Comparison of ENCODE assay signal across 12 cellular contexts in the genomic region with DNA sequence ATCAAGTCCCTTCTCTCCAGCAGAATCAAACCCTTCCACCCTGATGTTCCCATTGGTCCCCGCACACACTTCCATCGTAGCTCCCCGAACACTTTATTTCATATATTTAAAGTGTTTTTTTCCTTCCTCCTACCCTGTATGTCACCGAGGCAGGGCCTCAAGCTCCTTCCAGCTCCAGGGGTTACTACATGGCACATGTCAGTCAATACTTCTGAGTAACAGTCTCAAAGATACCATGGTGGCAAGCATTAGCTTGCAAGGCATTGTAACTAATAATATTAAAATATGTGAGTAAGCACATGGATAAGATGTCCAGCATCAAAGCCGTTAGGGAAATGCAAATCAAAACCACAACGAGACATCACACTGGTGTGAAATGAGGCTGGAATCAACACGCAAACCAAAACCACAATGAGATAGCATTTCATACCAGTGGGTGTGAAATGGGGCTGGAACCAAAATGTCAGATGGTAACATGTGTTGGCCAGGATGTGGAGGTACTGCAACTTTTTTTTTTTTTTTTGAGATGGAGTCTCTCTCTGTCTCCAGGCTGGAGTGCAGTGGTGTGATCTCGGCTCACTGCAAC.
A peak's percentile ranks its signal among the peaks of the same experiment; 100 is the strongest.
DNase-seq lines count a peak whose midpoint lies in the region; ATAC-seq lines count a peak whose summit lies in the region.
"Had no signal": no experiment of that assay in that cellular context is flagged by ENCODE, and none has a peak within 500 bp of the region (broad histone marks: within the 10 kb centered on the region; RNA-seq: fewer than 3 reads in every experiment).

No MANE protein-coding gene starts in this region.

- ATAC-seq in activated CD4-positive, alpha-beta T cell treated with anti-CD3 and anti-CD28 coated beads for 36 hours: peak; percentile 75
- peak; percentile 64 to 67 for ATAC-seq in activated T-cell treated with anti-CD3 and anti-CD28 coated beads, Interleukin-2, amount 50 U/mL, for 72 hours (replicated peaks in 1 of 2)
- ATAC-seq in natural killer cell treated with Interleukin-12 subunit alpha and Interleukin-12 subunit beta and Interleukin-15 and Interleukin-18, amount 100 ng/mL, for 72 hours: peak; percentile 97
- ATAC-seq in left lobe of liver: no peak
- no peak for ATAC-seq in sciatic nerve
- no peak for ATAC-seq in GM19023 (IDR thresholded peaks at IDR 0.05; ENCODE audit: unreplicated experiment)

- DNase-seq in activated CD4-positive, alpha-beta T cell treated with anti-CD3 and anti-CD28 coated beads for 36 hours: peak; percentile 38
- no peak for DNase-seq in activated CD4-positive, alpha-beta T cell treated with anti-CD3 and anti-CD28 coated beads, Interleukin-2, amount 10 ng/mL, durations not matched to agents 7 days and 5 days
- DNase-seq in M059J (ENCODE audit: low read depth): peak; percentile 36
- DNase-seq in activated T-cell treated with anti-CD3 and anti-CD28 coated beads, Interleukin-2, amount 50 U/mL, for 72 hours: peak; percentile 5 to 9
- DNase-seq in natural killer cell treated with Interleukin-12 subunit alpha and Interleukin-12 subunit beta and Interleukin-15 and Interleukin-18, amount 100 ng/mL, for 72 hours (ENCODE audit: low spot score): peak; percentile 79
- DNase-seq in left lobe of liver (ENCODE audit: low spot score): no peak
- no peak for DNase-seq in sciatic nerve (ENCODE audit: low spot score)
- DNase-seq: activated CD4-positive, alpha-beta T cell treated with anti-CD3 and anti-CD28 coated beads, Interleukin-2, amount 50 U/mL, for 1 hour; activated naive CD8-positive, alpha-beta T cell treated with anti-CD3 and anti-CD28 coated beads, Interleukin-2, amount 10 ng/mL, durations not matched to agents 7 days and 5 days; NCI-H2171 had no signal

- H3K4me3 Mint-ChIP-seq in activated CD4-positive, alpha-beta T cell treated with anti-CD3 and anti-CD28 coated beads for 36 hours: no peak overlapping the region
- no peak overlapping the region for H3K4me3 Mint-ChIP-seq in activated CD4-positive, alpha-beta T cell treated with anti-CD3 and anti-CD28 coated beads, Interleukin-2, amount 10 ng/mL, durations not matched to agents 7 days and 5 days
- H3K4me3 Mint-ChIP-seq in activated T-cell treated with anti-CD3 and anti-CD28 coated beads, Interleukin-2, amount 50 U/mL, for 72 hours: no peak overlapping the region
- H3K4me3 Mint-ChIP-seq in natural killer cell treated with Interleukin-12 subunit alpha and Interleukin-12 subunit beta and Interleukin-15 and Interleukin-18, amount 100 ng/mL, for 72 hours: peak overlapping the region; percentile 72
- H3K4me3 Mint-ChIP-seq: activated naive CD8-positive, alpha-beta T cell treated with anti-CD3 and anti-CD28 coated beads, Interleukin-2, amount 10 ng/mL, durations not matched to agents 7 days and 5 days; memory B cell had no signal

- POLR2A ChIA-PET in activated CD4-positive, alpha-beta T cell treated with anti-CD3 and anti-CD28 coated beads for 36 hours (lab: Charles Lee): no interaction called here
- POLR2A ChIA-PET in activated CD4-positive, alpha-beta T cell treated with anti-CD3 and anti-CD28 coated beads, Interleukin-2, amount 10 ng/mL, durations not matched to agents 7 days and 5 days (lab: Charles Lee): no interaction called here

- peak overlapping the region; percentile 37 for H3K27ac Mint-ChIP-seq in activated CD4-positive, alpha-beta T cell treated with anti-CD3 and anti-CD28 coated beads for 36 hours
- no peak overlapping the region for H3K27ac Mint-ChIP-seq in activated CD4-positive, alpha-beta T cell treated with anti-CD3 and anti-CD28 coated beads, Interleukin-2, amount 10 ng/mL, durations not matched to agents 7 days and 5 days
- H3K27ac Mint-ChIP-seq in activated T-cell treated with anti-CD3 and anti-CD28 coated beads, Interleukin-2, amount 50 U/mL, for 72 hours: peak overlapping the region; percentile 3
- H3K27ac Mint-ChIP-seq in natural killer cell treated with Interleukin-12 subunit alpha and Interleukin-12 subunit beta and Interleukin-15 and Interleukin-18, amount 100 ng/mL, for 72 hours: peak overlapping the region; percentile 93 to 95
- H3K27ac Mint-ChIP-seq: activated naive CD8-positive, alpha-beta T cell treated with anti-CD3 and anti-CD28 coated beads, Interleukin-2, amount 10 ng/mL, durations not matched to agents 7 days and 5 days; memory B cell had no signal

- no peaks in the 10 kb centered on the region for H3K36me3 Mint-ChIP-seq in activated CD4-positive, alpha-beta T cell treated with anti-CD3 and anti-CD28 coated beads for 36 hours (ENCODE audit: low read depth)
- H3K36me3 Mint-ChIP-seq in activated CD4-positive, alpha-beta T cell treated with anti-CD3 and anti-CD28 coated beads, Interleukin-2, amount 10 ng/mL, durations not matched to agents 7 days and 5 days (ENCODE audit: low read depth): no peaks in the 10 kb centered on the region
- no peaks in the 10 kb centered on the region for H3K36me3 Mint-ChIP-seq in activated T-cell treated with anti-CD3 and anti-CD28 coated beads, Interleukin-2, amount 50 U/mL, for 72 hours (ENCODE audit: insufficient read depth in 2 of 2)
- peaks cover 4% of the 10 kb centered on the region for H3K36me3 Mint-ChIP-seq in natural killer cell treated with Interleukin-12 subunit alpha and Interleukin-12 subunit beta and Interleukin-15 and Interleukin-18, amount 100 ng/mL, for 72 hours

- no peaks in the 10 kb centered on the region for H3K9me3 Mint-ChIP-seq in activated CD4-positive, alpha-beta T cell treated with anti-CD3 and anti-CD28 coated beads for 36 hours (ENCODE audit: low read depth)
- no peaks in the 10 kb centered on the region for H3K9me3 Mint-ChIP-seq in activated CD4-positive, alpha-beta T cell treated with anti-CD3 and anti-CD28 coated beads, Interleukin-2, amount 10 ng/mL, durations not matched to agents 7 days and 5 days
- H3K9me3 Mint-ChIP-seq in activated T-cell treated with anti-CD3 and anti-CD28 coated beads, Interleukin-2, amount 50 U/mL, for 72 hours: no peaks in the 10 kb centered on the region
- H3K9me3 Mint-ChIP-seq in natural killer cell treated with Interleukin-12 subunit alpha and Interleukin-12 subunit beta and Interleukin-15 and Interleukin-18, amount 100 ng/mL, for 72 hours: no peaks in the 10 kb centered on the region
- H3K9me3 Mint-ChIP-seq: memory B cell had no signal

- H3K4me1 Mint-ChIP-seq in activated CD4-positive, alpha-beta T cell treated with anti-CD3 and anti-CD28 coated beads for 36 hours: peaks cover 14% of the 10 kb centered on the region
- peaks cover 9% of the 10 kb centered on the region for H3K4me1 Mint-ChIP-seq in activated CD4-positive, alpha-beta T cell treated with anti-CD3 and anti-CD28 coated beads, Interleukin-2, amount 10 ng/mL, durations not matched to agents 7 days and 5 days
- H3K4me1 Mint-ChIP-seq in activated T-cell treated with anti-CD3 and anti-CD28 coated beads, Interleukin-2, amount 50 U/mL, for 72 hours (ENCODE audit: low read depth): peaks cover 23% of the 10 kb centered on the region
- H3K4me1 Mint-ChIP-seq in natural killer cell treated with Interleukin-12 subunit alpha and Interleukin-12 subunit beta and Interleukin-15 and Interleukin-18, amount 100 ng/mL, for 72 hours (ENCODE audit: low read depth in 2 of 2): peaks cover 41 to 42% of the 10 kb centered on the region in 2 donors
- H3K4me1 Mint-ChIP-seq: activated naive CD8-positive, alpha-beta T cell treated with anti-CD3 and anti-CD28 coated beads, Interleukin-2, amount 10 ng/mL, durations not matched to agents 7 days and 5 days; memory B cell had no signal

- no peaks in the 10 kb centered on the region for H3K27me3 Mint-ChIP-seq in activated CD4-positive, alpha-beta T cell treated with anti-CD3 and anti-CD28 coated beads for 36 hours
- no peaks in the 10 kb centered on the region for H3K27me3 Mint-ChIP-seq in activated CD4-positive, alpha-beta T cell treated with anti-CD3 and anti-CD28 coated beads, Interleukin-2, amount 10 ng/mL, durations not matched to agents 7 days and 5 days
- H3K27me3 Mint-ChIP-seq in activated T-cell treated with anti-CD3 and anti-CD28 coated beads, Interleukin-2, amount 50 U/mL, for 72 hours (ENCODE audit: low read depth): no peaks in the 10 kb centered on the region
- no peaks in the 10 kb centered on the region for H3K27me3 Mint-ChIP-seq in natural killer cell treated with Interleukin-12 subunit alpha and Interleukin-12 subunit beta and Interleukin-15 and Interleukin-18, amount 100 ng/mL, for 72 hours
- H3K27me3 Mint-ChIP-seq: activated naive CD8-positive, alpha-beta T cell treated with anti-CD3 and anti-CD28 coated beads, Interleukin-2, amount 10 ng/mL, durations not matched to agents 7 days and 5 days; memory B cell had no signal

- intact Hi-C loops in activated CD4-positive, alpha-beta T cell treated with anti-CD3 and anti-CD28 coated beads for 36 hours (cut with DNase I, micrococcal nuclease): no loop called here
- intact Hi-C loops in sciatic nerve (cut with DNase I): no loop called here

- CTCF ChIA-PET in activated CD4-positive, alpha-beta T cell treated with anti-CD3 and anti-CD28 coated beads for 36 hours (lab: Charles Lee): interaction anchor here (0.7 kb wide), 1 partner anchor 27 kb away, joined by 3 read pairs; no protein-coding TSS in a partner anchor
- CTCF ChIA-PET in activated CD4-positive, alpha-beta T cell treated with anti-CD3 and anti-CD28 coated beads, Interleukin-2, amount 10 ng/mL, durations not matched to agents 7 days and 5 days (lab: Charles Lee): interaction anchor here (1.3 kb wide), 1 partner anchor 14 kb away, joined by 3 read pairs; no protein-coding TSS in a partner anchor

Comparison
In these comparisons a context has a peak if more than half of its experiments do, and no peak if none do; other contexts are left out.
1. DNase-seq: peak in activated CD4-positive, alpha-beta T cell treated with anti-CD3 and anti-CD28 coated beads for 36 hours (single experiment), M059J (single experiment), activated T-cell treated with anti-CD3 and anti-CD28 coated beads, Interleukin-2, amount 50 U/mL, for 72 hours (2 of 2) and natural killer cell treated with Interleukin-12 subunit alpha and Interleukin-12 subunit beta and Interleukin-15 and Interleukin-18, amount 100 ng/mL, for 72 hours (single experiment); none in activated CD4-positive, alpha-beta T cell treated with anti-CD3 and anti-CD28 coated beads, Interleukin-2, amount 10 ng/mL, durations not matched to agents 7 days and 5 days (single experiment), left lobe of liver (single experiment) and sciatic nerve (single experiment).
2. ATAC-seq: peak in activated CD4-positive, alpha-beta T cell treated with anti-CD3 and anti-CD28 coated beads for 36 hours (single experiment), activated T-cell treated with anti-CD3 and anti-CD28 coated beads, Interleukin-2, amount 50 U/mL, for 72 hours (2 of 2) and natural killer cell treated with Interleukin-12 subunit alpha and Interleukin-12 subunit beta and Interleukin-15 and Interleukin-18, amount 100 ng/mL, for 72 hours (2 of 2); none in left lobe of liver (single experiment), sciatic nerve (single experiment) and GM19023 (single experiment).